In genomic region chr2:96259497-96259921, GRCh38 we compare ENCODE assay signal across 9 cellular contexts. TPM values are rescaled to one million over a fixed set of nuclear protein-coding genes. Genes with fewer than 3 reads are reported as not detected.
DNase-seq lines count a peak whose midpoint lies in the region; ATAC-seq and TF ChIP-seq lines count a peak whose summit lies in the region.
"Had no signal": no experiment of that assay in that cellular context is flagged by ENCODE, and none has a peak within 500 bp of the region (broad histone marks: within the 10 kb centered on the region; RNA-seq: fewer than 3 reads in every experiment).

No MANE protein-coding gene starts in this region.

- peaks cover 4% of the 10 kb centered on the region; the same call in 1 of the 2 replicates for H3K36me3 ChIP-seq in Panc1 (ENCODE audit: control insufficient read depth, insufficient read depth, low read length)
- H3K36me3 ChIP-seq in heart left ventricle: peaks cover 0 to 59% (median 49%) of the 10 kb centered on the region in 9 donors
- peaks cover 0 to 41% (median 17%) of the 10 kb centered on the region in 4 donors for H3K36me3 ChIP-seq in sigmoid colon

- no peak for TF ChIP-seq CTCF in Panc1 (IDR thresholded peaks at IDR 0.05)
- no peak for TF ChIP-seq CTCF in heart left ventricle (IDR thresholded peaks at IDR 0.05)
- TF ChIP-seq CTCF in sigmoid colon (IDR thresholded peaks at IDR 0.05): no peak
- no peak for TF ChIP-seq CTCF in GM13977 (IDR thresholded peaks at IDR 0.05; ENCODE audit: extremely low read depth, insufficient read depth, missing control alignments)

- POLR2A ChIA-PET in Panc1 (lab: Charles Lee): no interaction called here

- DNase-seq in DMS53 (lab: John Stamatoyannopoulos, UW) (peak; percentile 72), Panc1 (ENCODE audit: low read depth, low spot score) (no peak), heart left ventricle (peak in 3 of 5 donors; percentile 41 to 63 (median 44)), sigmoid colon (peak; percentile 63), ecto neural progenitor cell (ENCODE audit: low spot score) (no peak), GM13977 (ENCODE audit: low spot score) (no peak), NCI-H2107 treated with DMSO at 0.1 percent for 48 hours (lab: John Stamatoyannopoulos, UW; ENCODE audit: unreplicated experiment) (no peak), posterior vena cava (ENCODE audit: low spot score) (no peak)
- DNase-seq: activated T-cell treated with anti-CD3 and anti-CD28 coated beads for 4 hours had no signal

- H3K4me3 ChIP-seq in Panc1 (ENCODE audit: low read depth in 2 of 2, low read length in 2 of 2) (no peak overlapping the region), heart left ventricle (peak overlapping the region in 8 of 12 donors; percentile 5 to 30 (median 18)), sigmoid colon (no peak overlapping the region)

- peak in 1 of 2 donors; percentile 10 for TF ChIP-seq POLR2A in heart left ventricle (IDR thresholded peaks at IDR 0.05)
- TF ChIP-seq POLR2A in sigmoid colon (IDR thresholded peaks at IDR 0.05): no peak

- intact Hi-C loops in Panc1 (cut with micrococcal nuclease; ENCODE audit: unreplicated experiment) (no loop called here), heart left ventricle (cut with DNase I) (loop anchor here in 1 of 10 donors (2.0 kb wide), 1 partner anchor 51 kb away; the partner anchor contains the start of gene STARD7), sigmoid colon (cut with DNase I) (no loop called here), posterior vena cava (cut with DNase I) (no loop called here)

- no peak for TF ChIP-seq EP300 in sigmoid colon (IDR thresholded peaks at IDR 0.05)

- CTCF ChIA-PET in Panc1 (lab: Charles Lee): no interaction called here

- BruUV-seq in Panc1 (replicated peaks; lab: Mats Ljungman, UMichigan): no TSS peak

- H3K4me1 ChIP-seq in Panc1 (ENCODE audit: control insufficient read depth, insufficient read depth, low read length) (peaks cover 33% of the 10 kb centered on the region), heart left ventricle (peaks cover 44 to 100% (median 95%) of the 10 kb centered on the region in 12 donors), sigmoid colon (peaks cover 0 to 69% (median 62%) of the 10 kb centered on the region in 4 donors)

- WGBS in heart left ventricle, 4 donors: 42 to 57% (median 50%) methylated on average over 5 of the region's 5 CpGs
- WGBS in sigmoid colon, 2 donors: 43 to 69% methylated on average over 5 of the region's 5 CpGs

- H3K27ac ChIP-seq in Panc1 (ENCODE audit: low read length) (peak overlapping the region; percentile 67), heart left ventricle (peak overlapping the region; percentile 62 to 96 (median 92)), sigmoid colon (peak overlapping the region; percentile 76 to 83 (median 80))

- ATAC-seq in Panc1: no peak
- ATAC-seq in heart left ventricle: peak; percentile 3 to 32 (median 20)

- H3K9me3 ChIP-seq in Panc1 (ENCODE audit: control insufficient read depth, insufficient read depth, low read depth, low read length) (no peaks in the 10 kb centered on the region), heart left ventricle (no peaks in the 10 kb centered on the region), sigmoid colon (no peaks in the 10 kb centered on the region)

- H3K27me3 ChIP-seq in Panc1 (ENCODE audit: control insufficient read depth, insufficient read depth, low read length) (no peaks in the 10 kb centered on the region), heart left ventricle (no peaks in the 10 kb centered on the region), sigmoid colon (no peaks in the 10 kb centered on the region)

- in situ Hi-C loops in Panc1 (cut with HindIII; ENCODE audit: low pct_unique_long_range_greater_than_20kb, low sequenced_read_pairs): loop anchor here (25.0 kb wide), 1 partner anchor 97 kb away; no protein-coding TSS in a partner anchor
- in situ Hi-C loops in GM13977 (cut with MboI; ENCODE audit: low pct_unique_long_range_greater_than_20kb, low sequenced_read_pairs, unreplicated experiment): no loop called here

RNA-seq across cellular contexts. Expression of gene TMEM127, which starts 6.3 kb away (rescaled TPM):
- 63.1 TPM for total RNA-seq in Panc1 (2021; ENCODE audit: unreplicated experiment)
- polyA plus RNA-seq in Panc1 (2012; ENCODE audit: insufficient read length): 48.7 TPM
- total RNA-seq in heart left ventricle: 100 to 1,000 TPM in 5 of 9 donors, 10 to 100 TPM in 4; 71.8 to 134 (median 103) TPM
- 100 to 1,000 TPM in 1 of 2 donors, 10 to 100 TPM in 1; 18.6 to 124 TPM for polyA plus RNA-seq in heart left ventricle
- total RNA-seq in sigmoid colon: 10 to 100 TPM; 24.6 to 30.5 (median 27.9) TPM
- polyA plus RNA-seq in sigmoid colon: 10 to 100 TPM; 10.8 to 40.1 (median 12.5) TPM
- 10 to 100 TPM; 49.2 to 52.4 TPM for total RNA-seq in posterior vena cava

RNA-seq across cellular contexts. Expression of gene CIAO1, which starts 6.5 kb away (rescaled TPM):
- total RNA-seq in Panc1 (2021; ENCODE audit: unreplicated experiment) (85.5 TPM), heart left ventricle (100 to 1,000 TPM in 2 of 9 donors, 10 to 100 TPM in 7; 57.7 to 109 (median 68.7) TPM), sigmoid colon (100 to 1,000 TPM in 2 of 4 donors, 10 to 100 TPM in 2; 77.4 to 110 (median 95.2) TPM), posterior vena cava (10 to 100 TPM; 41.9 to 46.4 TPM)
- 77.4 TPM for polyA plus RNA-seq in Panc1 (2012; ENCODE audit: insufficient read length)
- polyA plus RNA-seq in heart left ventricle (10 to 100 TPM; 20.5 to 94.0 TPM), sigmoid colon (10 to 100 TPM; 45.6 to 55.0 (median 51.1) TPM)

RNA-seq across cellular contexts. Expression of gene SNRNP200, which starts 45.8 kb away (rescaled TPM):
- total RNA-seq in Panc1 (2021; ENCODE audit: unreplicated experiment) (231 TPM), heart left ventricle (10 to 100 TPM; 54.6 to 85.5 (median 66.6) TPM), sigmoid colon (10 to 100 TPM; 69.4 to 86.1 (median 79.2) TPM), posterior vena cava (10 to 100 TPM; 67.2 to 78.3 TPM)
- 251 TPM for polyA plus RNA-seq in Panc1 (2012; ENCODE audit: insufficient read length)
- polyA plus RNA-seq in heart left ventricle (10 to 100 TPM; 38.8 to 71.2 TPM), sigmoid colon (10 to 100 TPM; 26.8 to 86.5 (median 31.8) TPM)

RNA-seq across cellular contexts. Expression of gene STARD7, which starts 50.9 kb away (rescaled TPM):
- 133 TPM for total RNA-seq in Panc1 (2021; ENCODE audit: unreplicated experiment)
- polyA plus RNA-seq in Panc1 (2012; ENCODE audit: insufficient read length): 66.9 TPM
- total RNA-seq in heart left ventricle: 100 to 1,000 TPM; 148 to 526 (median 188) TPM
- polyA plus RNA-seq in heart left ventricle: 100 to 1,000 TPM in 1 of 2 donors, 10 to 100 TPM in 1; 58.3 to 520 TPM
- 10 to 100 TPM; 50.4 to 88.5 (median 73.1) TPM for total RNA-seq in sigmoid colon
- 10 to 100 TPM; 39.6 to 74.6 (median 40.5) TPM for polyA plus RNA-seq in sigmoid colon
- 10 to 100 TPM; 68.0 to 71.4 TPM for total RNA-seq in posterior vena cava

Comparison
In these comparisons a context has a peak if more than half of its experiments do, and no peak if none do; other contexts are left out.
1. DNase-seq: peak in DMS53 (single experiment), heart left ventricle (3 of 5) and sigmoid colon (single experiment); none in Panc1 (single experiment), ecto neural progenitor cell (single experiment), GM13977 (single experiment), NCI-H2107 treated with DMSO at 0.1 percent for 48 hours (single experiment) and posterior vena cava (single experiment).
2. H3K4me3 ChIP-seq: peak in heart left ventricle (8 of 12); none in Panc1 (0 of 2) and sigmoid colon (0 of 4).
3. Peak in every context shown above with its lines, with median percentiles within 50 percentile points of each other: H3K27ac ChIP-seq.